In genomic region chr10:11016959-11017574, GRCh38 we compare ENCODE assay signal across 8 cellular contexts. TPM values are rescaled to one million over a fixed set of nuclear protein-coding genes. Genes with fewer than 3 reads are reported as not detected.
DNase-seq lines count a peak whose midpoint lies in the region; ATAC-seq and TF ChIP-seq lines count a peak whose summit lies in the region.

No MANE protein-coding gene starts in this region.

- peaks cover 36 to 84% of the 10 kb centered on the region in 2 donors for H3K27me3 Mint-ChIP-seq in CD8-positive, alpha-beta memory T cell
- H3K27me3 Mint-ChIP-seq in H9 (ENCODE audit: low read depth): peaks cover 40% of the 10 kb centered on the region
- H3K27me3 Mint-ChIP-seq in activated CD8-positive, alpha-beta T cell treated with anti-CD3 and anti-CD28 coated beads, Interleukin-2, amount 10 ng/mL, durations not matched to agents 7 days and 5 days (ENCODE audit: low read depth): peaks cover 77% of the 10 kb centered on the region

- no peak overlapping the region for H2BK20ac ChIP-seq in H9 (ENCODE audit: low read depth, low read length, poor library complexity, severe bottlenecking)

- H3K9me2 ChIP-seq in PC-3 (replicated peaks; ENCODE audit: low read length): no peaks in the 10 kb centered on the region

- no peak overlapping the region for H4K91ac ChIP-seq in H9 (ENCODE audit: insufficient read length, low read depth, low read length)

- H4K20me1 ChIP-seq in H9 (ENCODE audit: control insufficient read depth, insufficient read depth, insufficient read length): no peaks in the 10 kb centered on the region
- H4K20me1 ChIP-seq in PC-3 (ENCODE audit: low read length): no peaks in the 10 kb centered on the region

- no peak overlapping the region for H3K4me3 ChIP-seq in CD8-positive, alpha-beta memory T cell (ENCODE audit: low read length)
- H3K4me3 ChIP-seq in iPS-18a (ENCODE audit: low read length) (peak overlapping the region; percentile 82), PC-3 (ENCODE audit: low read length) (no peak overlapping the region)

- H3K56ac ChIP-seq in H9 (ENCODE audit: insufficient read length, low read depth, low read length): no peak overlapping the region

- H3K4me1 ChIP-seq in CD8-positive, alpha-beta memory T cell (ENCODE audit: insufficient read depth, low read length): peaks cover 3% of the 10 kb centered on the region
- H3K4me1 ChIP-seq in H9 (ENCODE audit: insufficient read depth, low read length) (0 out of 2 replicates have a peak, but pooled peaks cover 4% of the 10 kb centered on the region), iPS-18a (ENCODE audit: control insufficient read depth, low read depth, low read length) (peaks cover 27% of the 10 kb centered on the region), PC-3 (ENCODE audit: insufficient read depth, low read length) (no peaks in the 10 kb centered on the region)

- peak overlapping the region; percentile 29 to 79 (median 75) for H3K4me3 Mint-ChIP-seq in CD8-positive, alpha-beta memory T cell
- peak overlapping the region; percentile 72 to 89 for H3K4me3 Mint-ChIP-seq in H9
- peak overlapping the region; percentile 62 for H3K4me3 Mint-ChIP-seq in activated CD8-positive, alpha-beta T cell treated with anti-CD3 and anti-CD28 coated beads, Interleukin-2, amount 10 ng/mL, durations not matched to agents 7 days and 5 days

- H3K79me1 ChIP-seq in H9 (ENCODE audit: insufficient read depth, low read depth, low read length, poor library complexity, severe bottlenecking): no peaks in the 10 kb centered on the region

- POLR2A ChIA-PET in CD8-positive, alpha-beta memory T cell (lab: Charles Lee): no interaction called here
- POLR2A ChIA-PET in activated CD8-positive, alpha-beta T cell treated with anti-CD3 and anti-CD28 coated beads, Interleukin-2, amount 10 ng/mL, durations not matched to agents 7 days and 5 days (lab: Charles Lee): no interaction called here
- POLR2A ChIA-PET in PC-3 (lab: Charles Lee; ENCODE audit: unreplicated experiment): no interaction called here

- peak overlapping the region; percentile 94 for H3K4me2 ChIP-seq in H9 (ENCODE audit: insufficient read depth, insufficient read length, low read length)
- H3K4me2 ChIP-seq in PC-3 (ENCODE audit: low read length): no peak overlapping the region

- no peaks in the 10 kb centered on the region for H3F3A ChIP-seq in PC-3 (ENCODE audit: low read length, unreplicated experiment)

- no peak overlapping the region for H2BK5ac ChIP-seq in H9 (ENCODE audit: insufficient read length, low read length)

- ATAC-seq in activated CD8-positive, alpha-beta T cell treated with anti-CD3 and anti-CD28 coated beads, Interleukin-2, amount 10 ng/mL, durations not matched to agents 7 days and 5 days: no peak
- ATAC-seq in PC-3: no peak

- TF ChIP-seq CTCF in H9 (conservative IDR thresholded peaks at IDR 0.05): no peak
- TF ChIP-seq CTCF in PC-3 (conservative IDR thresholded peaks at IDR 0.05; ENCODE audit: low read depth, low read length): no peak

- intact Hi-C loops in PC-3 (cut with micrococcal nuclease): no loop called here

- no peak for DNase-seq in CD8-positive, alpha-beta memory T cell
- DNase-seq in H9 (no peak), superior temporal gyrus (ENCODE audit: extremely low spot score) (peak; percentile 64), NCI-H146 treated with DMSO at 0.1 percent for 48 hours (lab: John Stamatoyannopoulos, UW; ENCODE audit: unreplicated experiment) (no peak), PC-3 (no peak), cortex of kidney (lab: John Stamatoyannopoulos, UW) (no peak)
- DNase-seq in activated CD8-positive, alpha-beta T cell treated with anti-CD3 and anti-CD28 coated beads, Interleukin-2, amount 10 ng/mL, durations not matched to agents 7 days and 5 days: no peak

- H3T11ph ChIP-seq in H9 (ENCODE audit: low read length): no peak overlapping the region

- no CpG with 5 or more reads among the region's 19 CpGs for WGBS in H9 (ENCODE audit: extremely low coverage, insufficient read length, low lambda C conversion rate)

- CTCF ChIA-PET in CD8-positive, alpha-beta memory T cell (lab: Charles Lee): no interaction called here
- CTCF ChIA-PET in activated CD8-positive, alpha-beta T cell treated with anti-CD3 and anti-CD28 coated beads, Interleukin-2, amount 10 ng/mL, durations not matched to agents 7 days and 5 days (lab: Charles Lee): no interaction called here
- CTCF ChIA-PET in PC-3 (lab: Charles Lee): interaction anchor here (0.6 kb wide), 1 partner anchor 10 kb away, joined by 3 read pairs; no protein-coding TSS in a partner anchor

- H3K36me3 Mint-ChIP-seq in CD8-positive, alpha-beta memory T cell: peaks cover 0 to 4% (median 2%) of the 10 kb centered on the region in 3 donors
- H3K36me3 Mint-ChIP-seq in H9 (ENCODE audit: insufficient read depth in 1 of 3, low read depth in 3 of 3): no peaks in the 10 kb centered on the region
- peaks cover 3% of the 10 kb centered on the region for H3K36me3 Mint-ChIP-seq in activated CD8-positive, alpha-beta T cell treated with anti-CD3 and anti-CD28 coated beads, Interleukin-2, amount 10 ng/mL, durations not matched to agents 7 days and 5 days (ENCODE audit: low read depth)

- peak overlapping the region; percentile 78 for H2AFZ ChIP-seq in H9 (ENCODE audit: low read length)
- no peak overlapping the region for H2AFZ ChIP-seq in PC-3 (ENCODE audit: low read length)

- H3K9me3 ChIP-seq in CD8-positive, alpha-beta memory T cell (ENCODE audit: low read length): no peaks in the 10 kb centered on the region
- H3K9me3 ChIP-seq in H9 (ENCODE audit: control insufficient read depth, low read depth, low read length) (no peaks in the 10 kb centered on the region), iPS-18a (ENCODE audit: control insufficient read depth, low read depth, low read length) (no peaks in the 10 kb centered on the region), PC-3 (ENCODE audit: low read length) (no peaks in the 10 kb centered on the region)

- peaks cover 7 to 15% (median 11%) of the 10 kb centered on the region in 3 donors for H3K4me1 Mint-ChIP-seq in CD8-positive, alpha-beta memory T cell
- H3K4me1 Mint-ChIP-seq in H9: peaks cover 37 to 49% of the 10 kb centered on the region in 2 experiments
- peaks cover 14% of the 10 kb centered on the region for H3K4me1 Mint-ChIP-seq in activated CD8-positive, alpha-beta T cell treated with anti-CD3 and anti-CD28 coated beads, Interleukin-2, amount 10 ng/mL, durations not matched to agents 7 days and 5 days (ENCODE audit: low read depth)

- H3K4ac ChIP-seq in H9 (ENCODE audit: low read depth, low read length): no peak overlapping the region

- no peak overlapping the region for H4K5ac ChIP-seq in H9 (ENCODE audit: insufficient read length, low read depth, low read length)

- H3K23me2 ChIP-seq in H9 (ENCODE audit: insufficient read length, low read depth, low read length, poor library complexity, severe bottlenecking): peaks cover 8% of the 10 kb centered on the region

- H3K27me3 ChIP-seq in CD8-positive, alpha-beta memory T cell (ENCODE audit: insufficient read depth, low read length, poor library complexity, severe bottlenecking): peaks cover 27% of the 10 kb centered on the region
- H3K27me3 ChIP-seq in H9 (ENCODE audit: insufficient read depth, low read length) (peaks cover 2% of the 10 kb centered on the region; the same call in 1 of the 2 replicates), iPS-18a (ENCODE audit: control insufficient read depth, insufficient read depth, low read length) (peaks cover 43% of the 10 kb centered on the region), PC-3 (ENCODE audit: low read length) (no peaks in the 10 kb centered on the region)

- H2BK12ac ChIP-seq in H9 (ENCODE audit: insufficient read length, low read depth, low read length): no peak overlapping the region

- no peak overlapping the region for H2AK5ac ChIP-seq in H9 (ENCODE audit: insufficient read length, low read length)

- no peak overlapping the region for H3K27ac ChIP-seq in CD8-positive, alpha-beta memory T cell (ENCODE audit: low read depth, low read length)
- no peak overlapping the region for H3K27ac ChIP-seq in H9 (ENCODE audit: insufficient read length, low read depth, low read length)
- H3K27ac ChIP-seq in iPS-18a (ENCODE audit: low read length): no peak overlapping the region
- H3K27ac ChIP-seq in PC-3 (ENCODE audit: low read length): no peak overlapping the region

- no peak overlapping the region for H4K8ac ChIP-seq in H9 (replicated peaks; ENCODE audit: insufficient read length, low read depth, low read length)

- H3K27ac Mint-ChIP-seq in CD8-positive, alpha-beta memory T cell: peak overlapping the region in 3 of 8 donors; percentile 18 to 33 (median 27)
- H3K27ac Mint-ChIP-seq in H9: peak overlapping the region in 2 of 3 experiments; percentile 50 to 93; a peak in 2 of 7 replicates
- no peak overlapping the region for H3K27ac Mint-ChIP-seq in activated CD8-positive, alpha-beta T cell treated with anti-CD3 and anti-CD28 coated beads, Interleukin-2, amount 10 ng/mL, durations not matched to agents 7 days and 5 days

- no peaks in the 10 kb centered on the region for H3K79me2 ChIP-seq in H9 (ENCODE audit: insufficient read depth, low read length)
- no peaks in the 10 kb centered on the region for H3K79me2 ChIP-seq in PC-3 (ENCODE audit: low read length)

- H3K18ac ChIP-seq in H9 (ENCODE audit: insufficient read length, low read depth, low read length): no peak overlapping the region

- H2BK120ac ChIP-seq in H9 (ENCODE audit: low read depth, low read length, poor library complexity, severe bottlenecking): no peak overlapping the region

- no peak overlapping the region for H2BK15ac ChIP-seq in H9 (ENCODE audit: low read depth, low read length)

- H3K14ac ChIP-seq in H9 (ENCODE audit: insufficient read depth, low read length): no peak overlapping the region

- peaks cover 0 to 2% (median 0%) of the 10 kb centered on the region in 5 donors for H3K9me3 Mint-ChIP-seq in CD8-positive, alpha-beta memory T cell
- no peaks in the 10 kb centered on the region for H3K9me3 Mint-ChIP-seq in H9
- H3K9me3 Mint-ChIP-seq in activated CD8-positive, alpha-beta T cell treated with anti-CD3 and anti-CD28 coated beads, Interleukin-2, amount 10 ng/mL, durations not matched to agents 7 days and 5 days (ENCODE audit: insufficient read depth): no peaks in the 10 kb centered on the region

- H3K9ac ChIP-seq in H9 (ENCODE audit: extremely low read depth, insufficient read length, low read length) (peak overlapping the region; percentile 60), iPS-18a (ENCODE audit: low read length) (peak overlapping the region; percentile 66), PC-3 (ENCODE audit: low read length) (no peak overlapping the region)

- BruUV-seq in PC-3 (replicated peaks; lab: Mats Ljungman, UMichigan): no TSS peak

- no peak overlapping the region for H3K23ac ChIP-seq in H9 (ENCODE audit: insufficient read length, low read depth, low read length)

- H3K36me3 ChIP-seq in CD8-positive, alpha-beta memory T cell (ENCODE audit: insufficient read depth, low read length): no peaks in the 10 kb centered on the region
- H3K36me3 ChIP-seq in iPS-18a (ENCODE audit: control insufficient read depth, low read depth, low read length) (no peaks in the 10 kb centered on the region), PC-3 (ENCODE audit: low read depth, low read length) (no peaks in the 10 kb centered on the region)

RNA-seq across cellular contexts. Expression of gene CELF2, which starts 0.6 kb away (rescaled TPM):
- total RNA-seq in CD8-positive, alpha-beta memory T cell: 100 to 1,000 TPM; 154 to 155 TPM
- polyA plus RNA-seq in CD8-positive, alpha-beta memory T cell: 166 TPM
- total RNA-seq in H9 (2021) (28.7 and 29.3 TPM in 2 replicates), PC-3 (2014; rRNA removed) (not detected in 2 replicates)
- 100 to 1,000 TPM; 179 to 182 TPM for total RNA-seq in activated CD8-positive, alpha-beta T cell treated with anti-CD3 and anti-CD28 coated beads, Interleukin-2, amount 10 ng/mL, durations not matched to agents 7 days and 5 days

Comparison
In these comparisons a context has a peak if more than half of its experiments do, and no peak if none do; other contexts are left out.
1. RNA of gene CELF2, which starts 0.6 kb away (total RNA-seq): 179 to 182 TPM in activated CD8-positive, alpha-beta T cell treated with anti-CD3 and anti-CD28 coated beads, Interleukin-2, amount 10 ng/mL, durations not matched to agents 7 days and 5 days, 154 to 155 TPM in CD8-positive, alpha-beta memory T cell and 28.7 to 29.3 TPM in H9; not detected in PC-3; every median in the first group is over 10 times any median in the second.
2. Peak in every context shown above with its lines, with median percentiles within 50 percentile points of each other: H3K4me3 Mint-ChIP-seq.